27 cellular contexts compared by ENCODE assay signal in genomic region chr16:50384500-50385122, GRCh38.
"Had no signal": no experiment of that assay in that cellular context is flagged by ENCODE, and none has a peak within 500 bp of the region (broad histone marks: within the 10 kb centered on the region; RNA-seq: fewer than 3 reads in every experiment).

No MANE protein-coding gene starts in this region.

- ATAC-seq: esophagus mucosa; gastroesophageal sphincter; heart left ventricle; left lung; naive thymus-derived CD8-positive, alpha-beta T cell; psoas muscle; right cardiac atrium; stimulated activated effector memory CD8-positive, alpha-beta T cell treated with anti-CD3 and anti-CD28 coated beads, Interleukin-12 subunit alpha, Interleukin-12 subunit beta, amount 100 ng/mL, for 72 hours; upper lobe of right lung had no signal

- H3K36me3 ChIP-seq: colonic mucosa, gastroesophageal sphincter, heart left ventricle, left lung, sigmoid colon, stomach, tibial artery, upper lobe of right lung, vagina had no signal

- H3K4me1 Mint-ChIP-seq: endodermal cell; stimulated activated effector memory CD8-positive, alpha-beta T cell treated with anti-CD3 and anti-CD28 coated beads, Interleukin-12 subunit alpha, Interleukin-12 subunit beta, amount 100 ng/mL, for 72 hours had no signal

- H3K27me3 ChIP-seq: colonic mucosa, hepatocyte, sigmoid colon, stomach, tibial artery, upper lobe of right lung, vagina had no signal

- H3K4me3 ChIP-seq: colonic mucosa, gastroesophageal sphincter, heart left ventricle, hepatocyte, left lung, psoas muscle, sigmoid colon, stomach, tibial artery, upper lobe of right lung, vagina had no signal

- H3K4me1 ChIP-seq: colonic mucosa, gastroesophageal sphincter, heart left ventricle, left lung, psoas muscle, sigmoid colon, stomach, tibial artery, upper lobe of right lung, vagina had no signal

- H3K9me3 ChIP-seq: colonic mucosa, gastroesophageal sphincter, heart left ventricle, left lung, psoas muscle, sigmoid colon, stomach, tibial artery, upper lobe of right lung, vagina had no signal

- H3K4me3 Mint-ChIP-seq: dendritic cell treated with granulocyte-macrophage colony-stimulating factor and Interleukin-4, amounts not matched to agents 40 ng/mL and 50 ng/mL, for 4 days; endodermal cell; mesothelial cell of epicardium; naive thymus-derived CD8-positive, alpha-beta T cell; stimulated activated effector memory CD8-positive, alpha-beta T cell treated with anti-CD3 and anti-CD28 coated beads, Interleukin-12 subunit alpha, Interleukin-12 subunit beta, amount 100 ng/mL, for 72 hours had no signal

- H3K9me3 Mint-ChIP-seq: dendritic cell treated with granulocyte-macrophage colony-stimulating factor and Interleukin-4, amounts not matched to agents 40 ng/mL and 50 ng/mL, for 4 days; endodermal cell; mesothelial cell of epicardium; naive thymus-derived CD8-positive, alpha-beta T cell; stimulated activated effector memory CD8-positive, alpha-beta T cell treated with anti-CD3 and anti-CD28 coated beads, Interleukin-12 subunit alpha, Interleukin-12 subunit beta, amount 100 ng/mL, for 72 hours had no signal

- H3K27ac Mint-ChIP-seq: dendritic cell treated with granulocyte-macrophage colony-stimulating factor and Interleukin-4, amounts not matched to agents 40 ng/mL and 50 ng/mL, for 4 days; endodermal cell; mesothelial cell of epicardium; stimulated activated effector memory CD8-positive, alpha-beta T cell treated with anti-CD3 and anti-CD28 coated beads, Interleukin-12 subunit alpha, Interleukin-12 subunit beta, amount 100 ng/mL, for 72 hours had no signal

- H3K36me3 Mint-ChIP-seq: mesothelial cell of epicardium; naive thymus-derived CD8-positive, alpha-beta T cell; stimulated activated effector memory CD8-positive, alpha-beta T cell treated with anti-CD3 and anti-CD28 coated beads, Interleukin-12 subunit alpha, Interleukin-12 subunit beta, amount 100 ng/mL, for 72 hours had no signal

- DNase-seq: colonic mucosa; effector CD8-positive, alpha-beta T cell; endodermal cell; foreskin fibroblast; heart left ventricle; kidney; left lung; mesenchymal stem cell; naive thymus-derived CD8-positive, alpha-beta T cell; posterior cingulate gyrus; psoas muscle; right cardiac atrium; sigmoid colon; stimulated activated CD4-positive, alpha-beta T cell treated with anti-CD3 and anti-CD28 coated beads, Interleukin-2, amount 100 ng/mL, for 24 hours; stimulated activated CD4-positive, alpha-beta T cell treated with anti-CD3 and anti-CD28 coated beads, Interleukin-4, amount 100 ng/mL, for 24 hours; stimulated activated naive CD4-positive, alpha-beta T cell treated with Interleukin-2 at 50 U/mL for 16 hours; stomach; tibial artery; upper lobe of right lung had no signal

- H3K27ac ChIP-seq: colonic mucosa, epithelial cell of prostate, gastroesophageal sphincter, heart left ventricle, hepatocyte, left lung, psoas muscle, sigmoid colon, stomach, tibial artery, upper lobe of right lung, vagina had no signal
